2 cellular contexts compared by ENCODE assay signal in genomic region chr11:77191429-77191822, GRCh38.
TF ChIP-seq lines count a peak whose summit lies in the region.

No MANE protein-coding gene starts in this region.

TF ChIP-seq in IMR-90, 13 proteins besides CTCF, POLR2A, EP300 and RAD21:
- TF ChIP-seq FOS (IDR thresholded peaks at IDR 0.05; ENCODE audit: low read depth, low read length) (no peak), CHD1 (IDR thresholded peaks at IDR 0.05; ENCODE audit: low read depth, low read length) (no peak), MXI1 (IDR thresholded peaks at IDR 0.05; ENCODE audit: borderline replicate concordance, low read depth, low read length) (no peak)
- TF ChIP-seq, protein P1, sequence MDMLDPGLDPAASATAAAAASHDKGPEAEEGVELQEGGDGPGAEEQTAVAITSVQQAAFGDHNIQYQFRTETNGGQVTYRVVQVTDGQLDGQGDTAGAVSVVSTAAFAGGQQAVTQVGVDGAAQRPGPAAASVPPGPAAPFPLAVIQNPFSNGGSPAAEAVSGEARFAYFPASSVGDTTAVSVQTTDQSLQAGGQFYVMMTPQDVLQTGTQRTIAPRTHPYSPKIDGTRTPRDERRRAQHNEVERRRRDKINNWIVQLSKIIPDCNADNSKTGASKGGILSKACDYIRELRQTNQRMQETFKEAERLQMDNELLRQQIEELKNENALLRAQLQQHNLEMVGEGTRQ (IDR thresholded peaks at IDR 0.05; ENCODE audit: low read depth, low read length) = no peak

TF ChIP-seq in H1, 55 proteins besides CTCF, POLR2A, EP300 and RAD21:
- TF ChIP-seq TCF12 (IDR thresholded peaks at IDR 0.05; ENCODE audit: low read depth, low read length) (no peak), EGR1 (IDR thresholded peaks at IDR 0.05; ENCODE audit: borderline replicate concordance, low read depth, low read length) (no peak), NANOG (IDR thresholded peaks at IDR 0.05; ENCODE audit: insufficient read depth, low read depth, low read length, poor library complexity, severe bottlenecking) (no peak), HDAC2 (IDR thresholded peaks at IDR 0.05; ENCODE audit: borderline replicate concordance in 1 of 2, low read depth in 2 of 2, low read length in 2 of 2) (no peak), SAP30 (IDR thresholded peaks at IDR 0.05; ENCODE audit: insufficient read depth, insufficient replicate concordance, low read length) (no peak), RNF2 (IDR thresholded peaks at IDR 0.05; ENCODE audit: borderline replicate concordance, low read depth, low read length, missing control alignments, poor library complexity, severe bottlenecking) (no peak), CTBP2 (IDR thresholded peaks at IDR 0.05; ENCODE audit: borderline replicate concordance, insufficient read depth, insufficient read length, low read length) (no peak), SIX5 (IDR thresholded peaks at IDR 0.05; ENCODE audit: low read depth, low read length) (no peak), CREB1 (IDR thresholded peaks at IDR 0.05) (no peak), TEAD4 (IDR thresholded peaks at IDR 0.05; ENCODE audit: low read depth, low read length) (no peak), BACH1 (IDR thresholded peaks at IDR 0.05; ENCODE audit: low read length) (no peak)
